In genomic region chr6:170394980-170395379, GRCh38 we compare ENCODE assay signal across 39 cellular contexts.
"Had no signal": no experiment of that assay in that cellular context is flagged by ENCODE, and none has a peak within 500 bp of the region (broad histone marks: within the 10 kb centered on the region; RNA-seq: fewer than 3 reads in every experiment).

No MANE protein-coding gene starts in this region.

- H3K27me3 Mint-ChIP-seq: activated naive CD4-positive, alpha-beta T cell treated with anti-CD3 and anti-CD28 coated beads, Interleukin-2, amount 10 ng/mL, durations not matched to agents 7 days and 5 days; activated naive CD4-positive, alpha-beta T cell treated with anti-CD3 and anti-CD28 coated beads, Interleukin-2, amount 50 U/mL, for 24 hours; activated naive CD8-positive, alpha-beta T cell; activated naive CD8-positive, alpha-beta T cell treated with anti-CD3 and anti-CD28 coated beads for 36 hours; activated naive CD8-positive, alpha-beta T cell treated with anti-CD3 and anti-CD28 coated beads, Interleukin-2, amount 10 ng/mL, durations not matched to agents 7 days and 5 days; activated naive CD8-positive, alpha-beta T cell treated with anti-CD3 and anti-CD28 coated beads, Interleukin-2, amount 50 U/mL, for 24 hours; activated T-cell treated with anti-CD3 and anti-CD28 coated beads, Interleukin-2, amount 50 U/mL, for 24 hours; activated T-helper 17 cell treated with anti-CD3 and anti-CD28 coated beads, Interleukin-2, amount 50 U/mL, for 72 hours; brain; central memory CD8-positive, alpha-beta T cell had no signal

- H3K9me3 Mint-ChIP-seq: activated naive CD4-positive, alpha-beta T cell treated with anti-CD3 and anti-CD28 coated beads for 36 hours; activated naive CD4-positive, alpha-beta T cell treated with anti-CD3 and anti-CD28 coated beads, Interleukin-2, amount 50 U/mL, for 24 hours; activated naive CD4-positive, alpha-beta T cell treated with anti-CD3 and anti-CD28 coated beads, Interleukin-2, amount 50 U/mL, for 72 hours; activated naive CD8-positive, alpha-beta T cell treated with anti-CD3 and anti-CD28 coated beads, Interleukin-2, amount 10 ng/mL, durations not matched to agents 7 days and 5 days; activated T-cell treated with anti-CD3 and anti-CD28 coated beads, Interleukin-2, amount 50 U/mL, for 4 hours; activated T-helper 1 cell treated with anti-CD3 and anti-CD28 coated beads, Interleukin-12 subunit alpha, Interleukin-12 subunit beta, Interleukin-2, Interleukin-4 antibody, amounts not matched to agents 30 ng/mL and 10 ng/mL and 1 ng/mL, durations not matched to agents 14 hours and 24 hours and 36 hours; activated T-helper 17 cell treated with anti-CD3 and anti-CD28 coated beads, Interleukin-2, amount 50 U/mL, for 72 hours; activated T-helper 2 cell treated with anti-CD3 and anti-CD28 coated beads, Interferon-gamma antibody, Interleukin-2, Interleukin-4, amounts not matched to agents 10 μg/mL and 5 μg/mL and 100 μg/mL, durations not matched to agents 14 hours and 24 hours and 36 hours; brain; central memory CD8-positive, alpha-beta T cell had no signal

- H3K9me3 ChIP-seq: adrenal gland, ascending aorta, body of pancreas, breast epithelium had no signal

- H3K4me3 ChIP-seq: adrenal gland, ascending aorta, body of pancreas, breast epithelium, cardiac muscle cell had no signal

- H3K4me1 ChIP-seq: adrenal gland, ascending aorta, body of pancreas, breast epithelium had no signal

- H3K27ac Mint-ChIP-seq: activated naive CD4-positive, alpha-beta T cell treated with anti-CD3 and anti-CD28 coated beads for 36 hours; activated naive CD4-positive, alpha-beta T cell treated with anti-CD3 and anti-CD28 coated beads, Interleukin-2, amount 10 ng/mL, durations not matched to agents 7 days and 5 days; activated naive CD4-positive, alpha-beta T cell treated with anti-CD3 and anti-CD28 coated beads, Interleukin-2, amount 50 U/mL, for 24 hours; activated naive CD8-positive, alpha-beta T cell; activated naive CD8-positive, alpha-beta T cell treated with anti-CD3 and anti-CD28 coated beads for 36 hours; activated naive CD8-positive, alpha-beta T cell treated with anti-CD3 and anti-CD28 coated beads, Interleukin-2, amount 10 ng/mL, durations not matched to agents 7 days and 5 days; activated naive CD8-positive, alpha-beta T cell treated with anti-CD3 and anti-CD28 coated beads, Interleukin-2, amount 50 U/mL, for 24 hours; activated T-cell treated with anti-CD3 and anti-CD28 coated beads, Interleukin-2, amount 50 U/mL, for 24 hours; activated T-helper 1 cell treated with anti-CD3 and anti-CD28 coated beads, Interleukin-12 subunit alpha, Interleukin-12 subunit beta, Interleukin-2, Interleukin-4 antibody, amounts not matched to agents 30 ng/mL and 10 ng/mL and 1 ng/mL, durations not matched to agents 14 hours and 24 hours and 36 hours; activated T-helper 17 cell treated with anti-CD3 and anti-CD28 coated beads, Interleukin-2, amount 50 U/mL, for 72 hours; activated T-helper 2 cell treated with anti-CD3 and anti-CD28 coated beads, Interferon-gamma antibody, Interleukin-2, Interleukin-4, amounts not matched to agents 10 μg/mL and 5 μg/mL and 100 μg/mL, durations not matched to agents 14 hours and 24 hours and 36 hours had no signal

- H3K4me1 Mint-ChIP-seq: central memory CD8-positive, alpha-beta T cell had no signal

- DNase-seq: activated effector memory CD4-positive, alpha-beta T cell treated with anti-CD3 and anti-CD28 coated beads, Interleukin-2, amount 50 U/mL, for 16 hours; activated effector memory CD4-positive, alpha-beta T cell treated with Interleukin-2 at 50 U/mL for 16 hours; activated gamma-delta T cell; activated gamma-delta T cell treated with Interleukin-2 at 50 U/mL for 16 hours; activated naive CD4-positive, alpha-beta T cell; activated naive CD4-positive, alpha-beta T cell treated with anti-CD3 and anti-CD28 coated beads for 36 hours; activated naive CD4-positive, alpha-beta T cell treated with anti-CD3 and anti-CD28 coated beads, Interleukin-2, amount 10 ng/mL, durations not matched to agents 7 days and 5 days; activated naive CD4-positive, alpha-beta T cell treated with anti-CD3 and anti-CD28 coated beads, Interleukin-2, amount 50 U/mL, for 16 hours; activated naive CD4-positive, alpha-beta T cell treated with Interleukin-2 at 50 U/mL for 16 hours; activated naive CD8-positive, alpha-beta T cell treated with anti-CD3 and anti-CD28 coated beads for 36 hours; activated naive CD8-positive, alpha-beta T cell treated with anti-CD3 and anti-CD28 coated beads, Interleukin-2, amount 10 ng/mL, durations not matched to agents 7 days and 5 days; activated naive CD8-positive, alpha-beta T cell treated with anti-CD3 and anti-CD28 coated beads, Interleukin-2, amount 50 U/mL, for 24 hours; activated T-cell treated with anti-CD3 and anti-CD28 coated beads for 4 hours; activated T-cell treated with anti-CD3 and anti-CD28 coated beads, Interleukin-2, amount 50 U/mL, for 1 hour; activated T-cell treated with anti-CD3 and anti-CD28 coated beads, Interleukin-2, amount 50 U/mL, for 24 hours; activated T-cell treated with anti-CD3 and anti-CD28 coated beads, Interleukin-2, amount 50 U/mL, for 4 hours; adrenal gland; amniotic stem cell; amygdala; anterior cingulate cortex; aorta; body of pancreas; brain microvascular endothelial cell; caudate nucleus; central memory CD4-positive, alpha-beta T cell; cerebellar nuclear complex had no signal

- FAIRE-seq: astrocyte, bronchial epithelial cell had no signal

- ATAC-seq: activated T-cell treated with anti-CD3 and anti-CD28 coated beads, Interleukin-2, amount 50 U/mL, for 4 hours; body of pancreas had no signal

- H3K27me3 ChIP-seq: adrenal gland, ascending aorta, body of pancreas, brain microvascular endothelial cell, breast epithelium, cardiac muscle cell had no signal

- H3K4me3 Mint-ChIP-seq: activated naive CD4-positive, alpha-beta T cell treated with anti-CD3 and anti-CD28 coated beads for 36 hours; activated naive CD4-positive, alpha-beta T cell treated with anti-CD3 and anti-CD28 coated beads, Interleukin-2, amount 10 ng/mL, durations not matched to agents 7 days and 5 days; activated naive CD4-positive, alpha-beta T cell treated with anti-CD3 and anti-CD28 coated beads, Interleukin-2, amount 50 U/mL, for 24 hours; activated naive CD8-positive, alpha-beta T cell; activated naive CD8-positive, alpha-beta T cell treated with anti-CD3 and anti-CD28 coated beads for 36 hours; activated naive CD8-positive, alpha-beta T cell treated with anti-CD3 and anti-CD28 coated beads, Interleukin-2, amount 10 ng/mL, durations not matched to agents 7 days and 5 days; activated naive CD8-positive, alpha-beta T cell treated with anti-CD3 and anti-CD28 coated beads, Interleukin-2, amount 50 U/mL, for 24 hours; activated T-cell treated with anti-CD3 and anti-CD28 coated beads, Interleukin-2, amount 50 U/mL, for 24 hours; activated T-cell treated with anti-CD3 and anti-CD28 coated beads, Interleukin-2, amount 50 U/mL, for 4 hours; activated T-helper 1 cell treated with anti-CD3 and anti-CD28 coated beads, Interleukin-12 subunit alpha, Interleukin-12 subunit beta, Interleukin-2, Interleukin-4 antibody, amounts not matched to agents 30 ng/mL and 10 ng/mL and 1 ng/mL, durations not matched to agents 14 hours and 24 hours and 36 hours; activated T-helper 17 cell treated with anti-CD3 and anti-CD28 coated beads, Interleukin-2, amount 50 U/mL, for 72 hours; brain; central memory CD8-positive, alpha-beta T cell had no signal

- H3K27ac ChIP-seq: adrenal gland, ascending aorta, body of pancreas, brain microvascular endothelial cell, breast epithelium, cardiac muscle cell had no signal
